In genomic region chr16:76511203-76511602, GRCh38 we compare ENCODE assay signal across 20 cellular contexts.
DNase-seq lines count a peak whose midpoint lies in the region; ATAC-seq, FAIRE-seq and TF ChIP-seq lines count a peak whose summit lies in the region.
"Had no signal": no experiment of that assay in that cellular context is flagged by ENCODE, and none has a peak within 500 bp of the region (broad histone marks: within the 10 kb centered on the region; RNA-seq: fewer than 3 reads in every experiment).

No MANE protein-coding gene starts in this region.

- H3K27ac ChIP-seq in OCI-LY7 (ENCODE audit: low read depth, low read length, poor library complexity, severe bottlenecking) (no peak overlapping the region), kidney (ENCODE audit: low read depth in 2 of 2, low read length in 2 of 2) (no peak overlapping the region), adrenal gland (no peak overlapping the region)
- H3K27ac ChIP-seq: C4-2B, KMS-11 had no signal

- ATAC-seq in GM19351 (IDR thresholded peaks at IDR 0.05; ENCODE audit: unreplicated experiment), result peak; percentile 72
- ATAC-seq in HG03280 (IDR thresholded peaks at IDR 0.05; ENCODE audit: unreplicated experiment), result peak; percentile 67
- ATAC-seq in GM21737 (IDR thresholded peaks at IDR 0.05; ENCODE audit: unreplicated experiment), result no peak
- ATAC-seq: Panc1, SK-N-SH treated with all-trans-retinoic acid at 6 μM for 48 hours had no signal

- peak overlapping the region; percentile 4; the same call in 1 of the 2 replicates for H3K4me2 ChIP-seq in OCI-LY7 (ENCODE audit: low read length)
- H3K4me2 ChIP-seq: KMS-11 had no signal

- no peaks in the 10 kb centered on the region for H4K20me1 ChIP-seq in OCI-LY7 (ENCODE audit: insufficient read depth, low read length)

- intact Hi-C loops in OCI-LY7 (cut with micrococcal nuclease; ENCODE audit: unreplicated experiment), result no loop called here
- intact Hi-C loops in kidney (cut with DNase I), result no loop called here
- intact Hi-C loops in adrenal gland (cut with DNase I), result no loop called here

- FAIRE-seq in kidney (lab: Jason Lieb, UNC), result no peak
- FAIRE-seq: D721Med, H54 had no signal

- CTCF ChIA-PET in OCI-LY7 (lab: Charles Lee; ENCODE audit: unreplicated experiment) (no interaction called here), HEK293T (lab: Yijun Ruan, JAX) (no interaction called here)

- no peaks in the 10 kb centered on the region for H3K27me3 ChIP-seq in adrenal gland

- H3K79me2 ChIP-seq in OCI-LY7 (ENCODE audit: insufficient read depth, low read depth, low read length), result no peaks in the 10 kb centered on the region

- WGBS in adrenal gland, 4 donors, result 68 to 81% (median 77%) methylated on average over 3 of the region's 3 CpGs

- no peak for TF ChIP-seq CTCF in GM12864 (IDR thresholded peaks at IDR 0.05; ENCODE audit: low read depth, low read length, missing control alignments)
- TF ChIP-seq CTCF in OCI-LY7 (conservative IDR thresholded peaks at IDR 0.05; ENCODE audit: low read length), result no peak
- TF ChIP-seq CTCF in kidney (IDR thresholded peaks at IDR 0.05; ENCODE audit: borderline replicate concordance, extremely low read depth, insufficient read depth), result no peak
- TF ChIP-seq CTCF in adrenal gland (IDR thresholded peaks at IDR 0.05), result no peak

- H3K4me3 ChIP-seq in GM12864 (ENCODE audit: low read depth, low read length), result no peak overlapping the region
- no peak overlapping the region for H3K4me3 ChIP-seq in OCI-LY7 (ENCODE audit: low read depth, low read length, poor library complexity, severe bottlenecking)
- H3K4me3 ChIP-seq in kidney (ENCODE audit: low read length in 2 of 2), result no peak overlapping the region
- no peak overlapping the region for H3K4me3 ChIP-seq in adrenal gland

- no peaks in the 10 kb centered on the region for H3K9me2 ChIP-seq in OCI-LY7 (ENCODE audit: insufficient read depth, low read length)

- H3K36me3 ChIP-seq in OCI-LY7 (ENCODE audit: insufficient read depth, low read length), result no peaks in the 10 kb centered on the region
- H3K36me3 ChIP-seq in kidney (ENCODE audit: control insufficient read depth in 1 of 2, insufficient read depth in 2 of 2, low read length in 2 of 2), result no peaks in the 10 kb centered on the region
- H3K36me3 ChIP-seq in adrenal gland (replicated peaks in 1 of 2), result no peaks in the 10 kb centered on the region

- no peak overlapping the region for H2AFZ ChIP-seq in OCI-LY7 (ENCODE audit: low read length)

- H3K9me3 ChIP-seq in OCI-LY7 (ENCODE audit: low read length) (no peaks in the 10 kb centered on the region), kidney (ENCODE audit: control insufficient read depth in 1 of 2, low read length in 2 of 2) (no peaks in the 10 kb centered on the region), adrenal gland (replicated peaks in 1 of 3) (no peaks in the 10 kb centered on the region)

- POLR2A ChIA-PET in OCI-LY7 (lab: Charles Lee), result interaction anchor here (0.6 kb wide), 3 partner anchors 34 to 215 kb away, joined by 3 read pairs; no protein-coding TSS in a partner anchor
- POLR2A ChIA-PET in HEK293T (lab: Yijun Ruan, JAX), result no interaction called here

- H3K4me1 ChIP-seq in OCI-LY7 (ENCODE audit: insufficient read depth, low read length, poor library complexity, severe bottlenecking) (peaks cover 13% of the 10 kb centered on the region), kidney (ENCODE audit: control insufficient read depth in 1 of 2, insufficient read depth in 1 of 2, low read depth in 1 of 2, low read length in 2 of 2) (no peaks in the 10 kb centered on the region), adrenal gland (replicated peaks in 1 of 2) (no peaks in the 10 kb centered on the region)

- DNase-seq in GM12864 (ENCODE audit: low read depth), result peak; percentile 18
- peak; percentile 6 for DNase-seq in OCI-LY7 (ENCODE audit: low spot score)
- no peak for DNase-seq in kidney
- no peak for DNase-seq in HEK293T (ENCODE audit: extremely low spot score)
- no peak for DNase-seq in adrenal gland
- DNase-seq: AML-193, NCI-H1048, NCI-H1417 treated with DMSO at 0.1 percent for 48 hours, NCI-H187, NCI-H446, NCI-H526 had no signal

- BruUV-seq in OCI-LY7 (replicated peaks; lab: Mats Ljungman, UMichigan), result no TSS peak

- no peak overlapping the region for H3K9ac ChIP-seq in kidney (ENCODE audit: low read length in 2 of 2)
- H3K9ac ChIP-seq: KMS-11 had no signal

- no peak for TF ChIP-seq POLR2A in adrenal gland (IDR thresholded peaks at IDR 0.05)

TF ChIP-seq in HEK293T, 16 proteins besides CTCF, POLR2A, EP300 and RAD21:
- TF ChIP-seq FOXA1 (IDR thresholded peaks at IDR 0.05) (no peak), TARDBP (IDR thresholded peaks at IDR 0.05) (no peak), L3MBTL2 (conservative IDR thresholded peaks at IDR 0.05) (no peak), ARNT (IDR thresholded peaks at IDR 0.05) (no peak), PKNOX1 (IDR thresholded peaks at IDR 0.05) (no peak), ZNF384 (IDR thresholded peaks at IDR 0.05) (no peak), CTBP1 (IDR thresholded peaks at IDR 0.05; ENCODE audit: borderline replicate concordance) (no peak), SUZ12 (IDR thresholded peaks at IDR 0.05) (no peak), FOXK2 (IDR thresholded peaks at IDR 0.05) (no peak), BHLHE40 (IDR thresholded peaks at IDR 0.05; ENCODE audit: borderline replicate concordance) (no peak)

Comparison
In these comparisons a context has a peak if more than half of its experiments do, and no peak if none do; other contexts are left out.
1. DNase-seq: peak in GM12864 (single experiment) and OCI-LY7 (single experiment); none in kidney (single experiment), HEK293T (single experiment) and adrenal gland (0 of 7).